ENCODE assay signal across 15 cellular contexts in the genomic region with DNA sequence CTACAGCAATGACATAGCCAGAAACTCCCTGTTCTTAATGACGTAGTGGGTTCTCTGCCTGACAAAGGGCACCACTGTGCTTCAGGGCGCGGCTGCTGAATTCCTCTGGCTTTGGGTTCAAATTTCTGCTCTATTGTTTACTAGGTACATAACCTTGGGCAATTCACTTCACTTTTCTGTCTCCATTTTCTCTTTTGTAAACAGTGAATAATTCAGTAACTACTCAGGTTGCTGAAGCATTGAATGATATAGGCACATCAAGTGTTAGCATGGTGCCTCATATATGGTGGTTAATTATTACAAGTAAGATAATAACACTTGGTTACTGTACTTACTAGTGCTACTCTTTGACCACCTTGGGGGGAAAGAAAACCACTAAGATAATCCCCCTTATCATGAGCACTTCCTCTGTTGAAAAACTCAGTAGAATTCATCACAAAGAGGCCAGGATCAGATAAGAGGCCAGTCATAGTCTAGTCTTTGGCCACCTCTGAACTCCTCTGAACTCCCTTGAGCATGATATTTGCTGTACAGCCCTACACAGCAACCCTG.
A peak's percentile ranks its signal among the peaks of the same experiment; 100 is the strongest.
DNase-seq lines count a peak whose midpoint lies in the region; FAIRE-seq and TF ChIP-seq lines count a peak whose summit lies in the region.
"Had no signal": no experiment of that assay in that cellular context is flagged by ENCODE, and none has a peak within 500 bp of the region (broad histone marks: within the 10 kb centered on the region; RNA-seq: fewer than 3 reads in every experiment).

No MANE protein-coding gene starts in this region.

- H3K4me3 ChIP-seq in mammary epithelial cell (replicated peaks in 1 of 3; ENCODE audit: insufficient read depth in 1 of 3, low read depth in 2 of 3, low read length in 3 of 3) (no peak overlapping the region), breast epithelium (no peak overlapping the region), colonic mucosa (no peak overlapping the region)
- H3K4me3 ChIP-seq: spleen, suprapubic skin had no signal

- H3K36me3 ChIP-seq in mammary epithelial cell (ENCODE audit: insufficient read depth, low read length), result no peaks in the 10 kb centered on the region
- no peaks in the 10 kb centered on the region for H3K36me3 ChIP-seq in breast epithelium
- no peaks in the 10 kb centered on the region for H3K36me3 ChIP-seq in colonic mucosa
- H3K36me3 ChIP-seq: spleen, suprapubic skin had no signal

- H3K9me3 ChIP-seq in mammary epithelial cell (replicated peaks; ENCODE audit: insufficient read depth, low read length), result no peaks in the 10 kb centered on the region
- H3K9me3 ChIP-seq in breast epithelium, result no peaks in the 10 kb centered on the region
- H3K9me3 ChIP-seq in colonic mucosa, result no peaks in the 10 kb centered on the region
- H3K9me3 ChIP-seq: spleen, suprapubic skin had no signal

- intact Hi-C loops in mammary epithelial cell (cut with micrococcal nuclease), result no loop called here
- intact Hi-C loops in breast epithelium (cut with DNase I; ENCODE audit: low total_unique reads), result no loop called here
- intact Hi-C loops in colonic mucosa (cut with DNase I), result no loop called here
- intact Hi-C loops in activated naive CD4-positive, alpha-beta T cell treated with anti-CD3 and anti-CD28 coated beads for 36 hours (cut with micrococcal nuclease), result no loop called here

- WGBS in mammary epithelial cell (ENCODE audit: low coverage, missing lambda C conversion rate), result 89% methylated on average over 3 of the region's 3 CpGs

- H3K4me3 Mint-ChIP-seq in activated naive CD4-positive, alpha-beta T cell treated with anti-CD3 and anti-CD28 coated beads for 36 hours, result no peak overlapping the region
- H3K4me3 Mint-ChIP-seq: activated T-cell treated with anti-CD3 and anti-CD28 coated beads, Interleukin-2, amount 50 U/mL, for 72 hours; T-helper 17 cell had no signal

- no peak overlapping the region for H3K27ac Mint-ChIP-seq in activated naive CD4-positive, alpha-beta T cell treated with anti-CD3 and anti-CD28 coated beads for 36 hours
- H3K27ac Mint-ChIP-seq: activated T-cell treated with anti-CD3 and anti-CD28 coated beads, Interleukin-2, amount 50 U/mL, for 72 hours; T-helper 17 cell had no signal

- no peaks in the 10 kb centered on the region for H3K27me3 Mint-ChIP-seq in activated naive CD4-positive, alpha-beta T cell treated with anti-CD3 and anti-CD28 coated beads for 36 hours (ENCODE audit: low read depth)
- H3K27me3 Mint-ChIP-seq: T-helper 17 cell had no signal

- H3K4me1 ChIP-seq in mammary epithelial cell (ENCODE audit: insufficient read depth, low read length) (peaks cover 16% of the 10 kb centered on the region), breast epithelium (no peaks in the 10 kb centered on the region), colonic mucosa (no peaks in the 10 kb centered on the region)
- H3K4me1 ChIP-seq: spleen, suprapubic skin had no signal

- H3K36me3 Mint-ChIP-seq in activated naive CD4-positive, alpha-beta T cell treated with anti-CD3 and anti-CD28 coated beads for 36 hours (ENCODE audit: low read depth), result no peaks in the 10 kb centered on the region

- H4K20me1 ChIP-seq in mammary epithelial cell (ENCODE audit: insufficient read depth, low read length), result no peaks in the 10 kb centered on the region

- no peak for TF ChIP-seq POLR2A in breast epithelium (IDR thresholded peaks at IDR 0.05)
- TF ChIP-seq POLR2A in GM12892 (IDR thresholded peaks at IDR 0.05; ENCODE audit: low read depth, low read length), result no peak

- CTCF ChIA-PET in mammary epithelial cell (lab: Charles Lee; ENCODE audit: low non-redundant PET), result no interaction called here
- CTCF ChIA-PET in activated naive CD4-positive, alpha-beta T cell treated with anti-CD3 and anti-CD28 coated beads for 36 hours (lab: Charles Lee), result interaction anchor here (0.6 kb wide), 1 partner anchor 183 kb away, joined by 3 read pairs; no protein-coding TSS in a partner anchor

- H3K27ac ChIP-seq in mammary epithelial cell (ENCODE audit: insufficient read depth, low read depth, low read length) (no peak overlapping the region), breast epithelium (no peak overlapping the region), colonic mucosa (no peak overlapping the region)
- H3K27ac ChIP-seq: spleen, suprapubic skin had no signal

- in situ Hi-C loops in mammary epithelial cell (cut with MboI; ENCODE audit: low sequenced_read_pairs in 2 of 2), result no loop called here

- no peaks in the 10 kb centered on the region for H3K9me3 Mint-ChIP-seq in activated naive CD4-positive, alpha-beta T cell treated with anti-CD3 and anti-CD28 coated beads for 36 hours
- H3K9me3 Mint-ChIP-seq: activated T-cell treated with anti-CD3 and anti-CD28 coated beads, Interleukin-2, amount 50 U/mL, for 72 hours had no signal

- H3K9ac ChIP-seq in mammary epithelial cell (ENCODE audit: insufficient read depth, low read length), result no peak overlapping the region
- no peak overlapping the region for H3K9ac ChIP-seq in colonic mucosa (ENCODE audit: low read depth in 2 of 2, low read length in 2 of 2)

- DNase-seq in mammary epithelial cell, result peak; percentile 39
- DNase-seq in breast epithelium (ENCODE audit: low spot score in 2 of 2), result no peak
- peak; percentile 5 for DNase-seq in NCI-H345 treated with DMSO at 0.1 percent for 48 hours (lab: John Stamatoyannopoulos, UW; ENCODE audit: unreplicated experiment)
- peak; percentile 50 for DNase-seq in colonic mucosa
- no peak for DNase-seq in nucleus accumbens (lab: John Stamatoyannopoulos, UW)
- no peak for DNase-seq in effector CD4-positive, alpha-beta T cell
- no peak for DNase-seq in activated naive CD4-positive, alpha-beta T cell treated with anti-CD3 and anti-CD28 coated beads for 36 hours
- DNase-seq in GM12892 (ENCODE audit: insufficient read length), result no peak
- DNase-seq: activated CD4-positive, alpha-beta T cell treated with anti-CD3 and anti-CD28 coated beads, Interleukin-2, amount 50 U/mL, for 4 hours; activated T-cell treated with anti-CD3 and anti-CD28 coated beads, Interleukin-2, amount 50 U/mL, for 72 hours; amygdala; spleen; T-helper 17 cell had no signal

- H3K4me2 ChIP-seq in mammary epithelial cell (ENCODE audit: insufficient read depth, low read depth, low read length), result no peak overlapping the region

- dilution Hi-C loops in mammary epithelial cell (cut with HindIII; ENCODE audit: low sequenced_read_pairs), result no loop called here

- no peaks in the 10 kb centered on the region for H3K4me1 Mint-ChIP-seq in activated naive CD4-positive, alpha-beta T cell treated with anti-CD3 and anti-CD28 coated beads for 36 hours (ENCODE audit: low read depth)

- no peak overlapping the region for H2AFZ ChIP-seq in mammary epithelial cell (ENCODE audit: low read depth, low read length)

- H3K27me3 ChIP-seq in mammary epithelial cell (ENCODE audit: insufficient read depth, low read length), result no peaks in the 10 kb centered on the region
- no peaks in the 10 kb centered on the region for H3K27me3 ChIP-seq in breast epithelium
- no peaks in the 10 kb centered on the region for H3K27me3 ChIP-seq in colonic mucosa
- H3K27me3 ChIP-seq: spleen, suprapubic skin had no signal

- no peak for FAIRE-seq in GM12892 (lab: Jason Lieb, UNC)
- FAIRE-seq: A204.1 had no signal

- no TSS peak for BruUV-seq in mammary epithelial cell (replicated peaks; lab: Mats Ljungman, UMichigan)

- no peaks in the 10 kb centered on the region for H3K79me2 ChIP-seq in mammary epithelial cell (ENCODE audit: insufficient read depth, low read length)

- no peak for TF ChIP-seq CTCF in mammary epithelial cell (conservative IDR thresholded peaks at IDR 0.05 in 1 of 2, IDR thresholded peaks at IDR 0.05 in 1 of 2; ENCODE audit: extremely low read depth in 1 of 2, insufficient read depth in 1 of 2, low read depth in 1 of 2, low read length in 2 of 2)
- TF ChIP-seq CTCF in breast epithelium (IDR thresholded peaks at IDR 0.05), result no peak
- no peak for TF ChIP-seq CTCF in colonic mucosa (IDR thresholded peaks at IDR 0.05)

Comparison
In these comparisons a context has a peak if more than half of its experiments do, and no peak if none do; other contexts are left out.
1. DNase-seq: peak in mammary epithelial cell (single experiment), NCI-H345 treated with DMSO at 0.1 percent for 48 hours (single experiment) and colonic mucosa (single experiment); none in breast epithelium (0 of 2), nucleus accumbens (0 of 56), effector CD4-positive, alpha-beta T cell (single experiment), activated naive CD4-positive, alpha-beta T cell treated with anti-CD3 and anti-CD28 coated beads for 36 hours (single experiment) and GM12892 (single experiment).